15 cellular contexts compared by ENCODE assay signal in genomic region chr14:105862581-105863239, GRCh38.
DNase-seq lines count a peak whose midpoint lies in the region; ATAC-seq, FAIRE-seq and TF ChIP-seq lines count a peak whose summit lies in the region.
"Had no signal": no experiment of that assay in that cellular context is flagged by ENCODE, and none has a peak within 500 bp of the region (broad histone marks: within the 10 kb centered on the region; RNA-seq: fewer than 3 reads in every experiment).

No MANE protein-coding gene starts in this region.

- FAIRE-seq in GM18507 (lab: Jason Lieb, UNC), result peak; percentile 75
- FAIRE-seq: H54, pancreas had no signal

- H3K4me3 ChIP-seq in CD8-positive, alpha-beta T cell (ENCODE audit: low read depth, low read length), result no peak overlapping the region
- H3K4me3 ChIP-seq: pancreas, tibial artery had no signal

- peaks cover 48% of the 10 kb centered on the region for H3K4me1 ChIP-seq in CD8-positive, alpha-beta T cell (ENCODE audit: insufficient read depth, low read length)
- H3K4me1 ChIP-seq: pancreas, tibial artery had no signal

- intact Hi-C loops in CD8-positive, alpha-beta T cell (cut with DNase I, micrococcal nuclease), result no loop called here

- POLR2A ChIA-PET in CD8-positive, alpha-beta T cell (lab: Charles Lee), result no interaction called here
- POLR2A ChIA-PET in GM10248 (lab: Yijun Ruan, JAX), result interaction anchor here (0.9 to 1.9 kb wide), 3 partner anchors 21 to 153 kb away, joined by 3 to 19 read pairs (median 3); no protein-coding TSS in a partner anchor

- H3K27ac Mint-ChIP-seq in CD8-positive, alpha-beta T cell, result peak overlapping the region; percentile 49
- peak overlapping the region; percentile 94 to 99 (median 98) for H3K27ac Mint-ChIP-seq in naive B cell
- H3K27ac Mint-ChIP-seq: WTC11 had no signal

- H3K9me3 Mint-ChIP-seq in CD8-positive, alpha-beta T cell, result no peaks in the 10 kb centered on the region
- peaks cover 0 to 16% (median 2%) of the 10 kb centered on the region in 7 donors for H3K9me3 Mint-ChIP-seq in naive B cell

- peak overlapping the region; percentile 61 for H3K4me3 Mint-ChIP-seq in CD8-positive, alpha-beta T cell
- peak overlapping the region; percentile 96 to 100 (median 99) for H3K4me3 Mint-ChIP-seq in naive B cell
- H3K4me3 Mint-ChIP-seq: WTC11 had no signal

- TF ChIP-seq CTCF in CD8-positive, alpha-beta T cell (IDR thresholded peaks at IDR 0.05), result no peak
- TF ChIP-seq CTCF in GM10248 (IDR thresholded peaks at IDR 0.05; ENCODE audit: control extremely low read depth, extremely low read depth, low read depth, missing control alignments), result no peak

- no peaks in the 10 kb centered on the region for H3K9me3 ChIP-seq in CD8-positive, alpha-beta T cell (ENCODE audit: low read length)
- H3K9me3 ChIP-seq: pancreas, tibial artery had no signal

- H3K27me3 Mint-ChIP-seq in CD8-positive, alpha-beta T cell (ENCODE audit: low read depth), result no peaks in the 10 kb centered on the region
- H3K27me3 Mint-ChIP-seq in naive B cell, result no peaks in the 10 kb centered on the region

- no peaks in the 10 kb centered on the region for H3K36me3 Mint-ChIP-seq in CD8-positive, alpha-beta T cell
- H3K36me3 Mint-ChIP-seq in naive B cell, result peaks cover 12 to 23% of the 10 kb centered on the region in 2 donors

- no peak for ATAC-seq in CD8-positive, alpha-beta T cell
- peak; percentile 14 to 19 for ATAC-seq in naive B cell (ENCODE audit: low read depth in 2 of 2)
- ATAC-seq: pancreas, WTC11 had no signal

- peak in 2 of 7 experiments; percentile 2 to 45 for DNase-seq in CD8-positive, alpha-beta T cell
- DNase-seq in GM18507 (ENCODE audit: extremely low spot score, insufficient read length, low read depth), result no peak
- DNase-seq in activated CD8-positive, alpha-beta memory T cell treated with anti-CD3 and anti-CD28 coated beads for 24 hours, result peak; percentile 69
- DNase-seq in naive B cell, result no peak
- no peak for DNase-seq in NCI-H1092 (lab: John Stamatoyannopoulos, UW)
- no peak for DNase-seq in midbrain (lab: John Stamatoyannopoulos, UW)
- no peak for DNase-seq in EL
- DNase-seq in GM10248 (ENCODE audit: extremely low spot score), result no peak
- DNase-seq: anterior cingulate cortex; effector memory CD4-positive, alpha-beta T cell; SIG-M5 had no signal

- H3K36me3 ChIP-seq in CD8-positive, alpha-beta T cell (ENCODE audit: insufficient read depth, low read length), result no peaks in the 10 kb centered on the region
- H3K36me3 ChIP-seq: pancreas, tibial artery had no signal

- no peaks in the 10 kb centered on the region for H3K27me3 ChIP-seq in CD8-positive, alpha-beta T cell (ENCODE audit: insufficient read depth, low read length)
- H3K27me3 ChIP-seq: pancreas had no signal

- peaks cover 36% of the 10 kb centered on the region for H3K4me1 Mint-ChIP-seq in CD8-positive, alpha-beta T cell (ENCODE audit: low read depth)
- H3K4me1 Mint-ChIP-seq in naive B cell, result no peaks in the 10 kb centered on the region
- H3K4me1 Mint-ChIP-seq: WTC11 had no signal

- CTCF ChIA-PET in CD8-positive, alpha-beta T cell (lab: Charles Lee), result no interaction called here
- CTCF ChIA-PET in GM10248 (lab: Yijun Ruan, JAX), result interaction anchor here (1.5 to 2.2 kb wide), 3 partner anchors 137 to 486 kb away, joined by 3 to 10 read pairs (median 10); no protein-coding TSS in a partner anchor

- no peak overlapping the region for H3K27ac ChIP-seq in CD8-positive, alpha-beta T cell (ENCODE audit: low read depth, low read length)
- H3K27ac ChIP-seq: pancreas, tibial artery had no signal
